ENCODE assay signal across 1 cellular context in genomic region chr4:98574816-98575215, GRCh38.
TF ChIP-seq lines count a peak whose summit lies in the region.

No MANE protein-coding gene starts in this region.

TF ChIP-seq in GM23338, 12 proteins besides CTCF, POLR2A, EP300 and RAD21 (continued from another document):
- TF ChIP-seq REST (IDR thresholded peaks at IDR 0.05; ENCODE audit: unreplicated experiment): no peak
- no peak for TF ChIP-seq ZNF114 (CRISPR knock-in tag; IDR thresholded peaks at IDR 0.05)
- no peak for TF ChIP-seq POLR2AphosphoS5 (IDR thresholded peaks at IDR 0.05; ENCODE audit: low read depth)
- TF ChIP-seq EZH2 (IDR thresholded peaks at IDR 0.05; ENCODE audit: low read depth, unreplicated experiment): no peak
- TF ChIP-seq EZH2phosphoT487 (IDR thresholded peaks at IDR 0.05; ENCODE audit: unreplicated experiment): no peak
- TF ChIP-seq ZNF462 (CRISPR knock-in tag; IDR thresholded peaks at IDR 0.05): no peak
- TF ChIP-seq ZNF331 (CRISPR knock-in tag; IDR thresholded peaks at IDR 0.05; ENCODE audit: low read depth): no peak
